Comparison of ENCODE assay signal across 10 cellular contexts in genomic region chr2:235936493-235936892, GRCh38.
DNase-seq lines count a peak whose midpoint lies in the region; ATAC-seq, FAIRE-seq and TF ChIP-seq lines count a peak whose summit lies in the region.
"Had no signal": no experiment of that assay in that cellular context is flagged by ENCODE, and none has a peak within 500 bp of the region (broad histone marks: within the 10 kb centered on the region; RNA-seq: fewer than 3 reads in every experiment).

No MANE protein-coding gene starts in this region.

- H3F3A ChIP-seq in SK-N-SH (replicated peaks; ENCODE audit: insufficient read depth), result peaks cover 13% of the 10 kb centered on the region
- no peaks in the 10 kb centered on the region for H3F3A ChIP-seq in neural cell (ENCODE audit: insufficient read depth, low read length, poor library complexity, severe bottlenecking)

- H3K27me3 ChIP-seq in SK-N-SH (ENCODE audit: insufficient read depth) (no peaks in the 10 kb centered on the region), neural cell (ENCODE audit: insufficient read depth, low read depth, low read length) (no peaks in the 10 kb centered on the region), lower lobe of right lung (ENCODE audit: low read depth) (no peaks in the 10 kb centered on the region)
- H3K27me3 ChIP-seq: tibial artery had no signal

- CTCF ChIA-PET in SK-N-SH (lab: Yijun Ruan, JAX), result interaction anchor here (0.8 to 1.7 kb wide), 6 partner anchors 8 to 244 kb away, joined by 3 to 8 read pairs (median 3); no protein-coding TSS in a partner anchor

- H3K9me3 ChIP-seq in SK-N-SH (no peaks in the 10 kb centered on the region), neural cell (ENCODE audit: low read length) (no peaks in the 10 kb centered on the region), lower lobe of right lung (no peaks in the 10 kb centered on the region)
- H3K9me3 ChIP-seq: tibial artery had no signal

- H3K27ac Mint-ChIP-seq in chondrocyte (ENCODE audit: unreplicated experiment), result no peak overlapping the region

- DNase-seq in SK-N-SH (no peak), chondrocyte (ENCODE audit: low spot score) (no peak), NCI-H146 treated with DMSO at 0.1 percent for 48 hours (lab: John Stamatoyannopoulos, UW; ENCODE audit: unreplicated experiment) (no peak), urothelium cell line (ENCODE audit: low spot score) (no peak), lower lobe of right lung (no peak)
- DNase-seq: RPMI8226 had no signal

- H3K9ac ChIP-seq in SK-N-SH (no peak overlapping the region), neural cell (ENCODE audit: low read length) (no peak overlapping the region)

- H3K27ac ChIP-seq in SK-N-SH (ENCODE audit: low read depth in 2 of 2, low read length in 1 of 2) (no peak overlapping the region), neural cell (ENCODE audit: low read length) (no peak overlapping the region), lower lobe of right lung (no peak overlapping the region)
- H3K27ac ChIP-seq: tibial artery had no signal

- H4K20me1 ChIP-seq in SK-N-SH (ENCODE audit: insufficient read depth) (no peaks in the 10 kb centered on the region), neural cell (ENCODE audit: insufficient read depth) (no peaks in the 10 kb centered on the region)

- no peaks in the 10 kb centered on the region for H3K27me3 Mint-ChIP-seq in chondrocyte (ENCODE audit: low read depth)

- no peaks in the 10 kb centered on the region for H3K79me2 ChIP-seq in SK-N-SH (ENCODE audit: insufficient read depth)
- H3K79me2 ChIP-seq in neural cell (replicated peaks; ENCODE audit: insufficient read depth, low read length), result no peaks in the 10 kb centered on the region

- intact Hi-C loops in lower lobe of right lung (cut with DNase I), result no loop called here

- peaks cover 26% of the 10 kb centered on the region for H3K36me3 Mint-ChIP-seq in chondrocyte (ENCODE audit: low read depth)

- no peak for ATAC-seq in SK-N-SH treated with all-trans-retinoic acid at 6 μM for 48 hours
- no peak for ATAC-seq in lower lobe of right lung

- POLR2A ChIA-PET in SK-N-SH (lab: Yijun Ruan, JAX), result no interaction called here

- peak overlapping the region in 1 of 2 experiments; percentile 17; a peak in 1 of 4 replicates for H3K4me3 ChIP-seq in SK-N-SH (ENCODE audit: low read depth in 2 of 2, low read length in 1 of 2)
- no peak overlapping the region for H3K4me3 ChIP-seq in neural cell (ENCODE audit: low read length)
- H3K4me3 ChIP-seq in lower lobe of right lung, result no peak overlapping the region
- H3K4me3 ChIP-seq: tibial artery had no signal

- peaks cover 8% of the 10 kb centered on the region for H3K9me3 Mint-ChIP-seq in chondrocyte (ENCODE audit: low read depth)

- H3K36me3 ChIP-seq in SK-N-SH (replicated peaks in 1 of 2; ENCODE audit: control insufficient read depth in 1 of 2, insufficient read depth in 2 of 2, low read length in 1 of 2), result peaks cover 0 to 9% of the 10 kb centered on the region in 2 experiments
- no peaks in the 10 kb centered on the region for H3K36me3 ChIP-seq in neural cell (ENCODE audit: insufficient read depth, low read length)
- H3K36me3 ChIP-seq in lower lobe of right lung, result peaks cover 31% of the 10 kb centered on the region

- H3K4me1 Mint-ChIP-seq in chondrocyte (ENCODE audit: low read depth), result peaks cover 31% of the 10 kb centered on the region

- peak; percentile 45 for TF ChIP-seq CTCF in SK-N-SH (IDR thresholded peaks at IDR 0.05)
- peak; percentile 65 for TF ChIP-seq CTCF in LNCAP (IDR thresholded peaks at IDR 0.05)
- peak; percentile 76 for TF ChIP-seq CTCF in chondrocyte (IDR thresholded peaks at IDR 0.05)
- peak; percentile 29 for TF ChIP-seq CTCF in neural cell (IDR thresholded peaks at IDR 0.05; ENCODE audit: poor library complexity, severe bottlenecking)
- TF ChIP-seq CTCF in lower lobe of right lung (IDR thresholded peaks at IDR 0.05), result no peak

- H3K4me1 ChIP-seq in SK-N-SH (ENCODE audit: control insufficient read depth in 1 of 2, insufficient read depth in 2 of 2, low read depth in 1 of 2, low read length in 1 of 2), result peaks cover 9 to 18% of the 10 kb centered on the region in 2 experiments; a peak in 2 of 4 replicates
- H3K4me1 ChIP-seq in lower lobe of right lung, result no peaks in the 10 kb centered on the region
- H3K4me1 ChIP-seq: tibial artery had no signal

- no peak for TF ChIP-seq RAD21 in SK-N-SH (IDR thresholded peaks at IDR 0.05; ENCODE audit: low read length)
- no peak for TF ChIP-seq RAD21 in neural cell (conservative IDR thresholded peaks at IDR 0.05)

- H3K9me2 ChIP-seq in SK-N-SH, result no peaks in the 10 kb centered on the region
- H3K9me2 ChIP-seq in neural cell (ENCODE audit: insufficient read depth, low read length), result no peaks in the 10 kb centered on the region

- H3K4me3 Mint-ChIP-seq in chondrocyte (ENCODE audit: unreplicated experiment), result no peak overlapping the region

- TF ChIP-seq EP300 in SK-N-SH (IDR thresholded peaks at IDR 0.05; ENCODE audit: borderline replicate concordance in 1 of 2, low read depth in 1 of 2, low read length in 1 of 2) (no peak), neural cell (conservative IDR thresholded peaks at IDR 0.05; ENCODE audit: poor library complexity, severe bottlenecking) (no peak)

- H2AFZ ChIP-seq in SK-N-SH (ENCODE audit: low read depth) (no peak overlapping the region), neural cell (ENCODE audit: low read depth, low read length) (no peak overlapping the region)

- H3K4me2 ChIP-seq in SK-N-SH, result no peak overlapping the region
- H3K4me2 ChIP-seq in neural cell (ENCODE audit: low read length), result no peak overlapping the region

- 88% methylated on average over 8 of the region's 8 CpGs for WGBS in SK-N-SH (ENCODE audit: low lambda C conversion rate)

- FAIRE-seq in urothelium cell line (lab: Jason Lieb, UNC), result no peak

TF ChIP-seq in SK-N-SH, 30 proteins besides CTCF, POLR2A, EP300 and RAD21 (continues in another document):
- TF ChIP-seq NRF1 (IDR thresholded peaks at IDR 0.05; ENCODE audit: low read depth, low read length) (no peak), FOXJ3 (CRISPR knock-in tag; IDR thresholded peaks at IDR 0.05) (no peak), PBX3 (IDR thresholded peaks at IDR 0.05) (no peak), GATA2 (CRISPR knock-in tag; IDR thresholded peaks at IDR 0.05) (no peak), TAF1 (IDR thresholded peaks at IDR 0.05; ENCODE audit: borderline replicate concordance, low read depth, low read length) (no peak), RXRA (IDR thresholded peaks at IDR 0.05; ENCODE audit: borderline replicate concordance, low read depth) (no peak), MXI1 (IDR thresholded peaks at IDR 0.05; ENCODE audit: low read depth, low read length) (no peak), FOXM1 (IDR thresholded peaks at IDR 0.05; ENCODE audit: low read depth) (no peak)

TF ChIP-seq in SK-N-SH treated with all-trans-retinoic acid at 6 μM for 48 hours, 23 proteins besides CTCF, POLR2A, EP300 and RAD21 (continues in another document):
- TF ChIP-seq TCF4 (CRISPR knock-in tag; IDR thresholded peaks at IDR 0.05; ENCODE audit: borderline replicate concordance) (no peak), POU6F1 (CRISPR knock-in tag; IDR thresholded peaks at IDR 0.05; ENCODE audit: borderline replicate concordance, low read depth) (no peak)

TF ChIP-seq in neural cell, 6 proteins besides CTCF, POLR2A, EP300 and RAD21:
- TF ChIP-seq SMC3 (conservative IDR thresholded peaks at IDR 0.05; ENCODE audit: poor library complexity) (no peak), TAF1 (IDR thresholded peaks at IDR 0.05; ENCODE audit: low read depth) (no peak)
